In genomic region chr4:36551697-36552214, GRCh38 we compare ENCODE assay signal across 9 cellular contexts.
DNase-seq lines count a peak whose midpoint lies in the region; ATAC-seq and TF ChIP-seq lines count a peak whose summit lies in the region.
"Had no signal": no experiment of that assay in that cellular context is flagged by ENCODE, and none has a peak within 500 bp of the region (broad histone marks: within the 10 kb centered on the region; RNA-seq: fewer than 3 reads in every experiment).

No MANE protein-coding gene starts in this region.

- H3K9me3 ChIP-seq in HCT116 (ENCODE audit: control insufficient read depth in 1 of 2, insufficient read depth in 1 of 2, low read depth in 1 of 2, low read length in 2 of 2) (no peaks in the 10 kb centered on the region), neural progenitor cell (ENCODE audit: low read depth) (no peaks in the 10 kb centered on the region)

- H3F3A ChIP-seq in neural progenitor cell (ENCODE audit: low read depth) = peaks cover 25% of the 10 kb centered on the region

- ATAC-seq in GM19035 (IDR thresholded peaks at IDR 0.05; ENCODE audit: unreplicated experiment) = peak; percentile 91
- peak; percentile 75 for ATAC-seq in HCT116
- peak; percentile 86 for ATAC-seq in HG03565 (IDR thresholded peaks at IDR 0.05; ENCODE audit: unreplicated experiment)

- H3K79me2 ChIP-seq in HCT116 (ENCODE audit: insufficient read depth, low read length) (no peaks in the 10 kb centered on the region), neural progenitor cell (ENCODE audit: low read depth) (no peaks in the 10 kb centered on the region)

- peak; percentile 42 for DNase-seq in HCT116 (ENCODE audit: low read depth, low spot score)
- DNase-seq in neural progenitor cell (ENCODE audit: low spot score) = no peak
- DNase-seq in NOMO-1 (lab: John Stamatoyannopoulos, UW; ENCODE audit: unreplicated experiment in 2 of 2) = no peak
- DNase-seq in amygdala (lab: John Stamatoyannopoulos, UW) = no peak
- DNase-seq in MV-4-11 (lab: John Stamatoyannopoulos, UW) = no peak
- DNase-seq: mesendoderm, NCI-H2171 had no signal

- TF ChIP-seq POLR2A in HCT116 (IDR thresholded peaks at IDR 0.05; ENCODE audit: borderline replicate concordance, extremely low read depth, insufficient read depth, insufficient read length) = no peak

- no peaks in the 10 kb centered on the region for H3K36me3 Mint-ChIP-seq in neural progenitor cell

- H3K27me3 Mint-ChIP-seq in neural progenitor cell (ENCODE audit: insufficient read depth, low read depth) = no peaks in the 10 kb centered on the region

- H3K9me2 ChIP-seq in HCT116 (ENCODE audit: insufficient read depth) = no peaks in the 10 kb centered on the region

- H2AFZ ChIP-seq in HCT116 (ENCODE audit: low read depth, low read length, poor library complexity, severe bottlenecking) (peak overlapping the region; percentile 29), neural progenitor cell (replicated peaks) (no peak overlapping the region)

- H3K27me3 ChIP-seq in HCT116 (ENCODE audit: insufficient read depth, low read length) (no peaks in the 10 kb centered on the region), neural progenitor cell (no peaks in the 10 kb centered on the region)

- H3K9ac ChIP-seq in HCT116 (ENCODE audit: low read length) = no peak overlapping the region
- no peak overlapping the region for H3K9ac ChIP-seq in neural progenitor cell

- H3K4me1 ChIP-seq in HCT116 (ENCODE audit: control insufficient read depth in 1 of 2, insufficient read depth in 2 of 2, low read length in 2 of 2) = peaks cover 16 to 39% of the 10 kb centered on the region in 2 experiments; a peak in 3 of 4 replicates
- H3K4me1 ChIP-seq in neural progenitor cell = peaks cover 36% of the 10 kb centered on the region

- no peak overlapping the region for H3K4me3 Mint-ChIP-seq in neural progenitor cell

- H4K20me1 ChIP-seq in HCT116 (ENCODE audit: insufficient read depth) (no peaks in the 10 kb centered on the region), neural progenitor cell (ENCODE audit: low read depth) (no peaks in the 10 kb centered on the region)

- H3K27ac ChIP-seq in HCT116 (ENCODE audit: low read depth, low read length) (peak overlapping the region; percentile 24; the same call in 1 of the 2 replicates), neural progenitor cell (peak overlapping the region; percentile 87)

- H3K4me1 Mint-ChIP-seq in neural progenitor cell = peaks cover 2% of the 10 kb centered on the region

- POLR2A ChIA-PET in HCT116 (lab: Charles Lee) = no interaction called here

- H3K27ac Mint-ChIP-seq in neural progenitor cell = no peak overlapping the region

- TF ChIP-seq CTCF in HCT116 (IDR thresholded peaks at IDR 0.05 in 2 of 3, conservative IDR thresholded peaks at IDR 0.05 in 1 of 3; ENCODE audit: borderline replicate concordance in 1 of 3, insufficient read depth in 1 of 3, low read depth in 2 of 3, low read length in 2 of 3) (no peak), neural progenitor cell (IDR thresholded peaks at IDR 0.05) (no peak)

- CTCF ChIA-PET in HCT116 (lab: Charles Lee) = no interaction called here

- H3K9me3 Mint-ChIP-seq in neural progenitor cell = no peaks in the 10 kb centered on the region

- RAD21 ChIA-PET in HCT116 (lab: Charles Lee; ENCODE audit: low non-redundant PET in 1 of 2, low total read pairs in 2 of 2, uncharacterized antibody in 2 of 2, unreplicated experiment in 2 of 2) = no interaction called here

- intact Hi-C loops in HCT116 (cut with micrococcal nuclease) = no loop called here

- H3K4me2 ChIP-seq in HCT116 (ENCODE audit: low read length) = peak overlapping the region; percentile 34
- peak overlapping the region; percentile 64 for H3K4me2 ChIP-seq in neural progenitor cell

- BruUV-seq in HCT116 (replicated peaks; lab: Mats Ljungman, UMichigan) = no TSS peak

- TF ChIP-seq RAD21 in HCT116 (IDR thresholded peaks at IDR 0.05; ENCODE audit: low read depth) = no peak

- no peak overlapping the region; a peak in 1 of 4 replicates for H3K4me3 ChIP-seq in HCT116 (replicated peaks in 1 of 2; ENCODE audit: low read depth in 1 of 2, low read length in 2 of 2)
- H3K4me3 ChIP-seq in neural progenitor cell = peak overlapping the region; percentile 13

- H3K36me3 ChIP-seq in HCT116 (ENCODE audit: control insufficient read depth in 1 of 2, insufficient read depth in 2 of 2, low read length in 2 of 2) (no peaks in the 10 kb centered on the region), neural progenitor cell (no peaks in the 10 kb centered on the region)

TF ChIP-seq in HCT116, 20 proteins besides CTCF, POLR2A, EP300 and RAD21:
- TF ChIP-seq ZBTB33 (IDR thresholded peaks at IDR 0.05; ENCODE audit: extremely low read depth, insufficient replicate concordance, low read length) = no peak
- TF ChIP-seq JUND (IDR thresholded peaks at IDR 0.05) = peak; percentile 50
- TF ChIP-seq FOSL1 (IDR thresholded peaks at IDR 0.05; ENCODE audit: low read depth) = peak; percentile 48; the same call in 1 of the 2 replicates
- 0 out of 2 replicates have a peak, but pooled peaks have one; percentile 33 for TF ChIP-seq SP1 (IDR thresholded peaks at IDR 0.05; ENCODE audit: low read depth)
- peak; percentile 32; the same call in 1 of the 2 replicates for TF ChIP-seq CEBPB (IDR thresholded peaks at IDR 0.05; ENCODE audit: low read depth)
- TF ChIP-seq REST (IDR thresholded peaks at IDR 0.05; ENCODE audit: low read depth) = no peak
- TF ChIP-seq ZFX (IDR thresholded peaks at IDR 0.05) = no peak
- peak; percentile 89 for TF ChIP-seq TCF7L2 (IDR thresholded peaks at IDR 0.05; ENCODE audit: borderline replicate concordance, extremely low read depth, insufficient read depth, insufficient read length)
